Comparison of ENCODE assay signal across 14 cellular contexts in genomic region chr3:80785475-80785874, GRCh38.
DNase-seq lines count a peak whose midpoint lies in the region; ATAC-seq and TF ChIP-seq lines count a peak whose summit lies in the region.
"Had no signal": no experiment of that assay in that cellular context is flagged by ENCODE, and none has a peak within 500 bp of the region (broad histone marks: within the 10 kb centered on the region; RNA-seq: fewer than 3 reads in every experiment).

No MANE protein-coding gene starts in this region.

- no peak overlapping the region for H3K4me3 Mint-ChIP-seq in brain
- H3K4me3 Mint-ChIP-seq: IgD-negative memory B cell had no signal

- no peaks in the 10 kb centered on the region for H3K36me3 Mint-ChIP-seq in brain
- H3K36me3 Mint-ChIP-seq: IgD-negative memory B cell had no signal

- ATAC-seq in HG02840 (IDR thresholded peaks at IDR 0.05; ENCODE audit: low FRiP score, unreplicated experiment) (no peak), HG03520 (IDR thresholded peaks at IDR 0.05; ENCODE audit: unreplicated experiment) (no peak), upper lobe of left lung (ENCODE audit: low FRiP score in 2 of 2) (no peak)
- ATAC-seq: heart right ventricle, mucosa of descending colon had no signal

- no peaks in the 10 kb centered on the region for H3K36me3 ChIP-seq in upper lobe of left lung
- H3K36me3 ChIP-seq: heart right ventricle, right lobe of liver had no signal

- peak overlapping the region in 3 of 5 experiments; percentile 1 to 34 (median 21) for H3K27ac Mint-ChIP-seq in brain
- H3K27ac Mint-ChIP-seq: IgD-negative memory B cell had no signal

- TF ChIP-seq EP300 in upper lobe of left lung (IDR thresholded peaks at IDR 0.05) = no peak

- no peaks in the 10 kb centered on the region for H3K27me3 ChIP-seq in upper lobe of left lung
- H3K27me3 ChIP-seq: heart right ventricle, right lobe of liver, testis had no signal

- H3K4me1 ChIP-seq in upper lobe of left lung = no peaks in the 10 kb centered on the region
- H3K4me1 ChIP-seq: heart right ventricle, right lobe of liver, testis had no signal

- peaks cover 0 to 3% (median 0%) of the 10 kb centered on the region in 5 experiments for H3K9me3 Mint-ChIP-seq in brain

- H3K27ac ChIP-seq in upper lobe of left lung = no peak overlapping the region
- H3K27ac ChIP-seq: heart right ventricle, right lobe of liver, testis had no signal

- TF ChIP-seq POLR2A in upper lobe of left lung (IDR thresholded peaks at IDR 0.05) = no peak

- WGBS in upper lobe of left lung, 2 donors = 45 to 54% methylated on average over 3 of the region's 3 CpGs

- H3K27me3 Mint-ChIP-seq in brain = no peaks in the 10 kb centered on the region
- H3K27me3 Mint-ChIP-seq: IgD-negative memory B cell had no signal

- DNase-seq in NCI-H345 treated with DMSO at 0.1 percent for 48 hours (lab: John Stamatoyannopoulos, UW; ENCODE audit: unreplicated experiment) (peak; percentile 1), NCI-H345 (lab: John Stamatoyannopoulos, UW) (no peak), NCI-H2227 treated with DMSO at 0.1 percent for 48 hours (lab: John Stamatoyannopoulos, UW) (peak; percentile 5), pons (ENCODE audit: low spot score) (peak; percentile 15), upper lobe of left lung (no peak)
- DNase-seq: effector CD8-positive, alpha-beta T cell; heart right ventricle; mucosa of descending colon; right lobe of liver; testis had no signal

- H3K4me3 ChIP-seq in upper lobe of left lung = no peak overlapping the region
- H3K4me3 ChIP-seq: heart right ventricle, mucosa of descending colon, right lobe of liver, testis had no signal

- H3K4me1 Mint-ChIP-seq in brain = no peaks in the 10 kb centered on the region
- H3K4me1 Mint-ChIP-seq: IgD-negative memory B cell had no signal

- peak; percentile 33 to 49 for TF ChIP-seq CTCF in brain (conservative IDR thresholded peaks at IDR 0.05)
- no peak for TF ChIP-seq CTCF in upper lobe of left lung (IDR thresholded peaks at IDR 0.05)

- no peaks in the 10 kb centered on the region for H3K9me3 ChIP-seq in upper lobe of left lung
- H3K9me3 ChIP-seq: mucosa of descending colon, right lobe of liver, testis had no signal

Comparison
In these comparisons a context has a peak if more than half of its experiments do, and no peak if none do; other contexts are left out.
1. DNase-seq: peak in NCI-H345 treated with DMSO at 0.1 percent for 48 hours (single experiment), NCI-H2227 treated with DMSO at 0.1 percent for 48 hours (single experiment) and pons (single experiment); none in NCI-H345 (single experiment) and upper lobe of left lung (0 of 2).
2. CTCF ChIP-seq: peak in brain (2 of 2); none in upper lobe of left lung (0 of 6).